9 cellular contexts compared by ENCODE assay signal in the genomic region with DNA sequence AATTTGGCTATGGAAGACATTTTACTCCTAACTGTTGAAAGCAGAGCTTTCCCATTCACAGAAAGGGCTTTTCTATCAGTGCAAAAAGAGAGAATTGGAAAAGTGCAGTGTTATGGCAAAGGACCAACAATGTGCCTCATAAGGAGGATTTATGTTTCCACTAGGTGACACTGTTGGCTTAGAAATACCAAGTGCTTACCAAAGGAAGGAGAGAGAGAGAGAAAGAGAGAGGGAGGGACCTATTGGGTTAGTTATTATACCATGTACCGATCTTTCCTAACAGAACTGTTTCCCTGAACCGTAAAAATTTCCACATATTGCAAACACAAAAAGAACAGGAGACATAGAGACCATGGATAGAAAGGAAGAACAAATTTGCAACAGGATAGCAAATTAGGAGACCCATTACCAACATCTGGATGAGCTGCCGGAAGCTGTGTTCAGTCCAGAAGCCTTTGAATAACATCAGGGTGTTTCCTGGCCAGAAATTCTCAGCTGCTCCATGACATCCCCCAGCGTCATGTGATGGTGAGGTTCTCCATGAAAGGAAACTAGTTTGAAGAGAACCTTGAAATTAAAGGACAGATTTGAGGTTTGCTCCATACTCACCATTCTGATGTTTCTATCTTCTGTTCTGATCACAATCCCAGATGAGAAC. TPM values are rescaled to one million over a fixed set of nuclear protein-coding genes. Genes with fewer than 3 reads are reported as not detected.
DNase-seq lines count a peak whose midpoint lies in the region; ATAC-seq and TF ChIP-seq lines count a peak whose summit lies in the region.
"Not testable (repeated sequence)": the region's sequence is repeated elsewhere in the genome, so short reads cannot be mapped to it uniquely, and the experiment has no call there.
"Had no signal": no experiment of that assay in that cellular context is flagged by ENCODE, and none has a peak within 500 bp of the region (broad histone marks: within the 10 kb centered on the region; RNA-seq: fewer than 3 reads in every experiment).

No MANE protein-coding gene starts in this region.

- H4K20me1 ChIP-seq in DND-41 (ENCODE audit: insufficient read depth, low read length); IMR-90 (ENCODE audit: insufficient read depth, low read length): not testable (repeated sequence)

- dilution Hi-C loops in IMR-90 (cut with HindIII; ENCODE audit: low sequenced_read_pairs, unreplicated experiment), result not testable (repeated sequence)

- POLR2A ChIA-PET in IMR-90 (lab: Charles Lee; ENCODE audit: unreplicated experiment), result not testable (repeated sequence)

- DNase-seq in DND-41, result not testable (repeated sequence)
- peak; percentile 91 for DNase-seq in IMR-90
- DNase-seq in NCI-H526 treated with DMSO at 0.1 percent for 48 hours (lab: John Stamatoyannopoulos, UW), result peak; percentile 53
- DNase-seq in T1000 (lab: John Stamatoyannopoulos, UW), result peak; percentile 28
- peak; percentile 98 for DNase-seq in dedifferentiated amniotic fluid mesenchymal stem cell (ENCODE audit: extremely low spot score)
- peak; percentile 4 for DNase-seq in glomerular endothelial cell (ENCODE audit: extremely low read depth, low read depth, low spot score)
- peak; percentile 8 for DNase-seq in middle frontal gyrus (ENCODE audit: extremely low spot score, low spot score)

- H3K79me2 ChIP-seq in DND-41 (ENCODE audit: insufficient read depth, low read length), result not testable (repeated sequence)

- not testable (repeated sequence) for H2AK9ac ChIP-seq in IMR-90 (replicated peaks; ENCODE audit: low read depth, low read length, poor library complexity)

- in situ Hi-C loops in IMR-90 (cut with MboI; ENCODE audit: low sequenced_read_pairs), result loop anchor here (25.0 kb wide), 1 partner anchor 294 kb away; a partner anchor contains a TSS

- peak; percentile 14 for TF ChIP-seq CTCF in DND-41 (IDR thresholded peaks at IDR 0.05; ENCODE audit: borderline replicate concordance, extremely low read depth, low read length, poor library complexity, severe bottlenecking)
- TF ChIP-seq CTCF in IMR-90 (conservative IDR thresholded peaks at IDR 0.05; ENCODE audit: low read depth, low read length), result peak; percentile 83

- peak overlapping the region; percentile 81; the same call in 1 of the 2 replicates for H4K5ac ChIP-seq in IMR-90 (ENCODE audit: low read depth, low read length)

- H3K23ac ChIP-seq in IMR-90 (ENCODE audit: low read depth, low read length), result not testable (repeated sequence)

- not testable (repeated sequence) for ATAC-seq in DND-41 (ENCODE audit: insufficient read depth, low read depth)
- peak; percentile 83 for ATAC-seq in IMR-90 (ENCODE audit: low read depth)

- H3K36me3 ChIP-seq in DND-41 (ENCODE audit: insufficient read depth, low read length); IMR-90 (ENCODE audit: control insufficient read depth, insufficient read depth, low read length): not testable (repeated sequence)

- not testable (repeated sequence) for H3K27me3 ChIP-seq in DND-41 (ENCODE audit: insufficient read depth, low read length, poor library complexity); IMR-90 (ENCODE audit: control insufficient read depth, insufficient read depth, low read length)

- H3K79me1 ChIP-seq in IMR-90 (ENCODE audit: low read depth in 1 of 2, low read length in 2 of 2), result not testable (repeated sequence)

- H3K4me1 ChIP-seq in DND-41 (ENCODE audit: insufficient read depth, low read length); IMR-90 (ENCODE audit: control insufficient read depth, insufficient read depth, low read length): not testable (repeated sequence)

- H2AK5ac ChIP-seq in IMR-90 (ENCODE audit: low read depth, low read length), result not testable (repeated sequence)

- H4K8ac ChIP-seq in IMR-90 (ENCODE audit: low read depth in 2 of 2, low read length in 2 of 2), result peak overlapping the region; percentile 28 to 84

- peak overlapping the region; percentile 82 for H2BK5ac ChIP-seq in IMR-90 (ENCODE audit: low read depth, low read length, poor library complexity, severe bottlenecking)

- not testable (repeated sequence) for H3K4me2 ChIP-seq in DND-41 (ENCODE audit: insufficient read depth, low read length); IMR-90 (ENCODE audit: low read depth, low read length)

- not testable (repeated sequence) for H3K27ac ChIP-seq in DND-41 (ENCODE audit: low read length)
- H3K27ac ChIP-seq in IMR-90 (ENCODE audit: insufficient read depth, low read length), result peak overlapping the region; percentile 45; the same call in 1 of the 2 replicates

- peak overlapping the region; percentile 67; the same call in 1 of the 2 replicates for H3K18ac ChIP-seq in IMR-90 (ENCODE audit: low read depth, low read length)

- WGBS in IMR-90 (ENCODE audit: extremely low coverage in 2 of 2, insufficient read length in 1 of 2), 2 experiments, result no CpG with 5 or more reads among the region's 4 CpGs

- H3K9me1 ChIP-seq in IMR-90 (ENCODE audit: insufficient read depth, low read length), result not testable (repeated sequence)

- H2BK20ac ChIP-seq in IMR-90 (ENCODE audit: low read depth, low read length), result peak overlapping the region; percentile 87

- H2AFZ ChIP-seq in DND-41 (ENCODE audit: low read depth, low read length); IMR-90 (replicated peaks; ENCODE audit: low read length, poor library complexity): not testable (repeated sequence)

- H3K9ac ChIP-seq in DND-41 (ENCODE audit: low read depth, low read length), result not testable (repeated sequence)
- H3K9ac ChIP-seq in IMR-90 (ENCODE audit: low read depth, low read length), result peak overlapping the region; percentile 30; the same call in 1 of the 2 replicates

- H3K9me3 ChIP-seq in DND-41 (ENCODE audit: insufficient read depth, low read length, severe bottlenecking), result peaks cover 19% of the 10 kb centered on the region
- H3K9me3 ChIP-seq in IMR-90 (ENCODE audit: control insufficient read depth, insufficient read depth, low read length), result not testable (repeated sequence)

- BruUV-seq in IMR-90 (replicated peaks; lab: Mats Ljungman, UMichigan), result not testable (repeated sequence)

- peak overlapping the region; percentile 60 for H3K56ac ChIP-seq in IMR-90 (ENCODE audit: extremely low read depth, insufficient read depth, low read length)

- H4K91ac ChIP-seq in IMR-90 (ENCODE audit: insufficient read depth, low read depth, low read length), result peak overlapping the region; percentile 78

- H2BK120ac ChIP-seq in IMR-90 (ENCODE audit: low read depth, low read length), result peak overlapping the region; percentile 86

- not testable (repeated sequence) for H3K4me3 ChIP-seq in DND-41 (ENCODE audit: low read depth in 1 of 2, low read length in 2 of 2); IMR-90 (ENCODE audit: insufficient read depth, low read depth, low read length)

- TF ChIP-seq POLR2A in IMR-90 (IDR thresholded peaks at IDR 0.05; ENCODE audit: low read depth, low read length), result not testable (repeated sequence)

- intact Hi-C loops in IMR-90 (cut with micrococcal nuclease), result loop anchor here (1.0 to 5.0 kb wide), 6 partner anchors 58 to 294 kb away; no protein-coding TSS in a partner anchor

- H3K14ac ChIP-seq in IMR-90 (replicated peaks; ENCODE audit: low read depth, low read length), result not testable (repeated sequence)

- peak overlapping the region; percentile 27; the same call in 1 of the 2 replicates for H3K4ac ChIP-seq in IMR-90 (ENCODE audit: low read depth, low read length)

- peak overlapping the region; percentile 30; the same call in 1 of the 3 replicates for H2BK15ac ChIP-seq in IMR-90 (ENCODE audit: low read depth, low read length)

- peak; percentile 90 for TF ChIP-seq RAD21 in IMR-90 (IDR thresholded peaks at IDR 0.05; ENCODE audit: low read length)

- CTCF ChIA-PET in IMR-90 (lab: Yijun Ruan, JAX), result not testable (repeated sequence)

TF ChIP-seq in IMR-90, 13 proteins besides CTCF, POLR2A, EP300 and RAD21:
- TF ChIP-seq MAZ (IDR thresholded peaks at IDR 0.05; ENCODE audit: borderline replicate concordance, low read depth, low read length) (peak; percentile 33; the same call in 1 of the 2 replicates), SMC3 (IDR thresholded peaks at IDR 0.05; ENCODE audit: low read depth, low read length) (peak; percentile 87)
- TF ChIP-seq, protein P1, sequence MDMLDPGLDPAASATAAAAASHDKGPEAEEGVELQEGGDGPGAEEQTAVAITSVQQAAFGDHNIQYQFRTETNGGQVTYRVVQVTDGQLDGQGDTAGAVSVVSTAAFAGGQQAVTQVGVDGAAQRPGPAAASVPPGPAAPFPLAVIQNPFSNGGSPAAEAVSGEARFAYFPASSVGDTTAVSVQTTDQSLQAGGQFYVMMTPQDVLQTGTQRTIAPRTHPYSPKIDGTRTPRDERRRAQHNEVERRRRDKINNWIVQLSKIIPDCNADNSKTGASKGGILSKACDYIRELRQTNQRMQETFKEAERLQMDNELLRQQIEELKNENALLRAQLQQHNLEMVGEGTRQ (IDR thresholded peaks at IDR 0.05; ENCODE audit: low read depth, low read length), result peak; percentile 30; the same call in 1 of the 2 replicates
TF ChIP-seq in IMR-90: peak in this region for 3; not testable (repeated sequence) for 10.

RNA-seq across cellular contexts. Expression of a gene that starts 28.1 kb away (rescaled TPM):
- total RNA-seq in IMR-90 (2012; rRNA removed) (0.18 TPM in 1 of 2 replicates, not detected in the other), glomerular endothelial cell (not detected in 2 replicates)
- 0.10 TPM in 1 of 2 replicates, not detected in the other for polyA plus RNA-seq in IMR-90 (2012; rRNA removed)
- 0.04 TPM in 1 of 2 replicates, not detected in the other for polyA plus RNA-seq in IMR-90 (2012; cell fraction: cytosol; rRNA removed)
- 0.04 and 0.13 TPM in 2 replicates for polyA plus RNA-seq in IMR-90 (2012; cell fraction: nucleus; rRNA removed; ENCODE audit: low replicate concordance)
- total RNA-seq: right lobe of liver, subcutaneous adipose tissue had no signal

RNA-seq across cellular contexts. Expression of a gene that starts 53.3 kb away (rescaled TPM):
- total RNA-seq in IMR-90 (2012; rRNA removed), result not detected in 2 replicates
- polyA plus RNA-seq in IMR-90 (2012; rRNA removed), result 0.03 and 0.10 TPM in 2 replicates
- 0.03 TPM in 1 of 2 replicates, not detected in the other for polyA plus RNA-seq in IMR-90 (2012; cell fraction: cytosol; rRNA removed)
- not detected in 2 replicates for polyA plus RNA-seq in IMR-90 (2012; cell fraction: nucleus; rRNA removed; ENCODE audit: low replicate concordance)
- 0.29 TPM in 1 of 2 replicates, not detected in the other for total RNA-seq in glomerular endothelial cell
- total RNA-seq: right lobe of liver, subcutaneous adipose tissue had no signal
